In the genomic region with DNA sequence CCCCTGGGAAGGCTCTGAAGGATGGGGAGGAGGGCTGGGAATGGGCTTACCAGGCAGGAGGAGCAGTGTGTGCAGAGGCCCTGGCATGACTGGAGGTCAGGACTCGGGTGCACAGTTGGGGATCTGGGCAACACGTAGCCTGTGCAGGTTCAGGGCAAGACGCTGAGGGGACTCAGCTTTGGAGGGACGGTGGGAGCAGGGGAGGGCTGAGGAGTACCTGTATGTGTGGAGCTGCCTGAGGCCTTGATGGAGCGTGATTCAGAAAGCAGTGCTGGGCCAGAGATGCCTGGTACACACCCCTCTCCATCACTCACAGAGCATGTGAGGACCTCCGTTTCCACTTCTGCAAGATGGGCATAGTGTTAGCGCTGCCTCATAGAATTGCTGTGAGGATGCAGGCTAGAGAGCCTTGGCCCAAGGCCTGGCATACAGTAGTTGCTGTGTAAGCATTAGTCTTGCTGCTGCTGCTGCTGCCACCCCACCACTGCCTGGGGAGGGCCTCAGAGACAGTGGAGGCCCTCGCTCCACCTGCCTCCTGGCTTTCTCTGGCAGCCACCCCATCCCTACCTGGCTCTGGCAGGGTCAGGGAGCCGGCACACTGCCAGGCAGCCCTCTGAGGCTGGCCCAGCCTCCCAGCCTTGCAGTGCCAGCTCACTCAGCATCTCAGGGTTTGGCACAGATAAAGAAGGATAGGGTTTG, we compare ENCODE assay signal across 3 cellular contexts.
TF ChIP-seq lines count a peak whose summit lies in the region.

No MANE protein-coding gene starts in this region.

TF ChIP-seq in SK-N-SH, 30 proteins besides CTCF, POLR2A, EP300 and RAD21 (continued from another document):
- TF ChIP-seq, protein P1, sequence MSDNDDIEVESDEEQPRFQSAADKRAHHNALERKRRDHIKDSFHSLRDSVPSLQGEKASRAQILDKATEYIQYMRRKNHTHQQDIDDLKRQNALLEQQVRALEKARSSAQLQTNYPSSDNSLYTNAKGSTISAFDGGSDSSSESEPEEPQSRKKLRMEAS (IDR thresholded peaks at IDR 0.05; ENCODE audit: low read depth), result no peak
- TF ChIP-seq JUND (IDR thresholded peaks at IDR 0.05), result no peak
- no peak for TF ChIP-seq POLR2AphosphoS5 (IDR thresholded peaks at IDR 0.05; ENCODE audit: low read depth, low read length)
- TF ChIP-seq SIN3A (IDR thresholded peaks at IDR 0.05; ENCODE audit: borderline replicate concordance, low read depth, low read length), result no peak
- TF ChIP-seq, protein P2, sequence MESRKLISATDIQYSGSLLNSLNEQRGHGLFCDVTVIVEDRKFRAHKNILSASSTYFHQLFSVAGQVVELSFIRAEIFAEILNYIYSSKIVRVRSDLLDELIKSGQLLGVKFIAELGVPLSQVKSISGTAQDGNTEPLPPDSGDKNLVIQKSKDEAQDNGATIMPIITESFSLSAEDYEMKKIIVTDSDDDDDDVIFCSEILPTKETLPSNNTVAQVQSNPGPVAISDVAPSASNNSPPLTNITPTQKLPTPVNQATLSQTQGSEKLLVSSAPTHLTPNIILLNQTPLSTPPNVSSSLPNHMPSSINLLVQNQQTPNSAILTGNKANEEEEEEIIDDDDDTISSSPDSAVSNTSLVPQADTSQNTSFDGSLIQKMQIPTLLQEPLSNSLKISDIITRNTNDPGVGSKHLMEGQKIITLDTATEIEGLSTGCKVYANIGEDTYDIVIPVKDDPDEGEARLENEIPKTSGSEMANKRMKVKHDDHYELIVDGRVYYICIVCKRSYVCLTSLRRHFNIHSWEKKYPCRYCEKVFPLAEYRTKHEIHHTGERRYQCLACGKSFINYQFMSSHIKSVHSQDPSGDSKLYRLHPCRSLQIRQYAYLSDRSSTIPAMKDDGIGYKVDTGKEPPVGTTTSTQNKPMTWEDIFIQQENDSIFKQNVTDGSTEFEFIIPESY (IDR thresholded peaks at IDR 0.05; ENCODE audit: borderline replicate concordance, low read depth), result no peak
- no peak for TF ChIP-seq NFIC (IDR thresholded peaks at IDR 0.05; ENCODE audit: borderline replicate concordance)
TF ChIP-seq in SK-N-SH: peak in this region for 0.

TF ChIP-seq in SK-N-SH treated with all-trans-retinoic acid at 6 μM for 48 hours, 23 proteins besides CTCF, POLR2A, EP300 and RAD21 (continued from another document):
- TF ChIP-seq ZFP3 (CRISPR knock-in tag; IDR thresholded peaks at IDR 0.05), result no peak
- TF ChIP-seq RARB (CRISPR knock-in tag; IDR thresholded peaks at IDR 0.05), result no peak
- no peak for TF ChIP-seq SNAI2 (CRISPR knock-in tag; IDR thresholded peaks at IDR 0.05)
- TF ChIP-seq ISL1 (CRISPR knock-in tag; IDR thresholded peaks at IDR 0.05), result no peak
- TF ChIP-seq, protein P3, sequence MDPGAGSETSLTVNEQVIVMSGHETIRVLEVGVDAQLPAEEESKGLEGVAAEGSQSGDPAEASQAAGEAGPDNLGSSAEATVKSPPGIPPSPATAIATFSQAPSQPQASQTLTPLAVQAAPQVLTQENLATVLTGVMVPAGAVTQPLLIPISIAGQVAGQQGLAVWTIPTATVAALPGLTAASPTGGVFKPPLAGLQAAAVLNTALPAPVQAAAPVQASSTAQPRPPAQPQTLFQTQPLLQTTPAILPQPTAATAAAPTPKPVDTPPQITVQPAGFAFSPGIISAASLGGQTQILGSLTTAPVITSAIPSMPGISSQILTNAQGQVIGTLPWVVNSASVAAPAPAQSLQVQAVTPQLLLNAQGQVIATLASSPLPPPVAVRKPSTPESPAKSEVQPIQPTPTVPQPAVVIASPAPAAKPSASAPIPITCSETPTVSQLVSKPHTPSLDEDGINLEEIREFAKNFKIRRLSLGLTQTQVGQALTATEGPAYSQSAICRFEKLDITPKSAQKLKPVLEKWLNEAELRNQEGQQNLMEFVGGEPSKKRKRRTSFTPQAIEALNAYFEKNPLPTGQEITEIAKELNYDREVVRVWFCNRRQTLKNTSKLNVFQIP (CRISPR knock-in tag; IDR thresholded peaks at IDR 0.05; ENCODE audit: borderline replicate concordance, low read depth), result no peak
- TF ChIP-seq ZC3H10 (CRISPR knock-in tag; IDR thresholded peaks at IDR 0.05), result no peak
- TF ChIP-seq, protein P4, sequence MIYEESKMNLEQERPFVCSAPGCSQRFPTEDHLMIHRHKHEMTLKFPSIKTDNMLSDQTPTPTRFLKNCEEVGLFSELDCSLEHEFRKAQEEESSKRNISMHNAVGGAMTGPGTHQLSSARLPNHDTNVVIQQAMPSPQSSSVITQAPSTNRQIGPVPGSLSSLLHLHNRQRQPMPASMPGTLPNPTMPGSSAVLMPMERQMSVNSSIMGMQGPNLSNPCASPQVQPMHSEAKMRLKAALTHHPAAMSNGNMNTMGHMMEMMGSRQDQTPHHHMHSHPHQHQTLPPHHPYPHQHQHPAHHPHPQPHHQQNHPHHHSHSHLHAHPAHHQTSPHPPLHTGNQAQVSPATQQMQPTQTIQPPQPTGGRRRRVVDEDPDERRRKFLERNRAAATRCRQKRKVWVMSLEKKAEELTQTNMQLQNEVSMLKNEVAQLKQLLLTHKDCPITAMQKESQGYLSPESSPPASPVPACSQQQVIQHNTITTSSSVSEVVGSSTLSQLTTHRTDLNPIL (CRISPR knock-in tag; IDR thresholded peaks at IDR 0.05; ENCODE audit: low read depth), result no peak
- no peak for TF ChIP-seq OSR1 (CRISPR knock-in tag; IDR thresholded peaks at IDR 0.05)
- TF ChIP-seq ZFP30 (CRISPR knock-in tag; IDR thresholded peaks at IDR 0.05), result no peak
- no peak for TF ChIP-seq BACH2 (CRISPR knock-in tag; IDR thresholded peaks at IDR 0.05; ENCODE audit: borderline replicate concordance)
- TF ChIP-seq CSDC2 (CRISPR knock-in tag; IDR thresholded peaks at IDR 0.05), result no peak
- TF ChIP-seq, protein P5, sequence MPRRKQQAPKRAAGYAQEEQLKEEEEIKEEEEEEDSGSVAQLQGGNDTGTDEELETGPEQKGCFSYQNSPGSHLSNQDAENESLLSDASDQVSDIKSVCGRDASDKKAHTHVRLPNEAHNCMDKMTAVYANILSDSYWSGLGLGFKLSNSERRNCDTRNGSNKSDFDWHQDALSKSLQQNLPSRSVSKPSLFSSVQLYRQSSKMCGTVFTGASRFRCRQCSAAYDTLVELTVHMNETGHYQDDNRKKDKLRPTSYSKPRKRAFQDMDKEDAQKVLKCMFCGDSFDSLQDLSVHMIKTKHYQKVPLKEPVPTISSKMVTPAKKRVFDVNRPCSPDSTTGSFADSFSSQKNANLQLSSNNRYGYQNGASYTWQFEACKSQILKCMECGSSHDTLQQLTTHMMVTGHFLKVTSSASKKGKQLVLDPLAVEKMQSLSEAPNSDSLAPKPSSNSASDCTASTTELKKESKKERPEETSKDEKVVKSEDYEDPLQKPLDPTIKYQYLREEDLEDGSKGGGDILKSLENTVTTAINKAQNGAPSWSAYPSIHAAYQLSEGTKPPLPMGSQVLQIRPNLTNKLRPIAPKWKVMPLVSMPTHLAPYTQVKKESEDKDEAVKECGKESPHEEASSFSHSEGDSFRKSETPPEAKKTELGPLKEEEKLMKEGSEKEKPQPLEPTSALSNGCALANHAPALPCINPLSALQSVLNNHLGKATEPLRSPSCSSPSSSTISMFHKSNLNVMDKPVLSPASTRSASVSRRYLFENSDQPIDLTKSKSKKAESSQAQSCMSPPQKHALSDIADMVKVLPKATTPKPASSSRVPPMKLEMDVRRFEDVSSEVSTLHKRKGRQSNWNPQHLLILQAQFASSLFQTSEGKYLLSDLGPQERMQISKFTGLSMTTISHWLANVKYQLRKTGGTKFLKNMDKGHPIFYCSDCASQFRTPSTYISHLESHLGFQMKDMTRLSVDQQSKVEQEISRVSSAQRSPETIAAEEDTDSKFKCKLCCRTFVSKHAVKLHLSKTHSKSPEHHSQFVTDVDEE (CRISPR knock-in tag; IDR thresholded peaks at IDR 0.05), result no peak
- no peak for TF ChIP-seq ZNF70 (CRISPR knock-in tag; IDR thresholded peaks at IDR 0.05)

TF ChIP-seq in liver, 16 proteins besides CTCF, POLR2A, EP300 and RAD21 (continued from another document):
- TF ChIP-seq, protein P2 (IDR thresholded peaks at IDR 0.05), result no peak
